In the genomic region with DNA sequence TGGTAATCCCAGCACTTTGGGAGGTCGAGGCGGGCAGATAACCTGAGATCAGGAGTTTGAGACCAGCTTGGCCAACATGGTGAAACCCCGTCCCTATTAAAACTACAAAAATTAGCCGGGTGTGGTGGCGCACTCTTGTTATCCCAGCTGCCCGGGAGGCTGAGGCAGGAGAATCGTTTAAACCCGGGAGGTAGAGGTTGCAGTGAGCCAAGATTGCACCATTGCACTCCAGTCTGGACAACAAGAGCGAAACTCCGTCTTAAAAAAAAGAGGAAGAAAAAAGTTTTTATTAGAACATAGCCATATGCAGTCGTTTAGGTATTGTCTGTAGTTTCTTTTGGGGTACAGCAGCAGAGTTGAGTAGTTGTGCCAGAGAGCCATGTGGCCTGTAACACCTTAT, we compare ENCODE assay signal across 11 cellular contexts. TPM values are rescaled to one million over a fixed set of nuclear protein-coding genes. Genes with fewer than 3 reads are reported as not detected.
DNase-seq lines count a peak whose midpoint lies in the region; ATAC-seq and TF ChIP-seq lines count a peak whose summit lies in the region.
"Had no signal": no experiment of that assay in that cellular context is flagged by ENCODE, and none has a peak within 500 bp of the region (broad histone marks: within the 10 kb centered on the region; RNA-seq: fewer than 3 reads in every experiment).

No MANE protein-coding gene starts in this region.

- no peaks in the 10 kb centered on the region for H3K9me3 ChIP-seq in left ventricle myocardium inferior (replicated peaks)
- H3K9me3 ChIP-seq: BE2C had no signal

- intact Hi-C loops in left ventricle myocardium inferior (cut with micrococcal nuclease) (no loop called here), Right ventricle myocardium superior (cut with DNase I) (no loop called here)
- intact Hi-C loops in dendritic cell treated with granulocyte-macrophage colony-stimulating factor and Interleukin-4, amounts not matched to agents 40 ng/mL and 50 ng/mL, for 4 days (cut with micrococcal nuclease) = no loop called here

- no peak for DNase-seq in left ventricle myocardium inferior
- DNase-seq in Right ventricle myocardium superior = no peak
- peak; percentile 71 for DNase-seq in NOMO-1 treated with dmso at 0.1 percent for 144 hours (lab: John Stamatoyannopoulos, UW; ENCODE audit: unreplicated experiment)
- DNase-seq in type B pancreatic cell (ENCODE audit: extremely low spot score, unreplicated experiment) = no peak
- no peak for DNase-seq in NCI-H1105 (lab: John Stamatoyannopoulos, UW)
- no peak for DNase-seq in HuH-7.5 (ENCODE audit: low spot score)
- DNase-seq: activated CD8-positive, alpha-beta memory T cell treated with anti-CD3 and anti-CD28 coated beads, Interleukin-2, amount 50 U/mL, for 4 hours; BE2C; SHP77 treated with DMSO at 0.1 percent for 48 hours had no signal

- no peaks in the 10 kb centered on the region for H3K27me3 ChIP-seq in left ventricle myocardium inferior (ENCODE audit: low read depth)
- H3K27me3 ChIP-seq: BE2C had no signal

- H3K36me3 Mint-ChIP-seq in dendritic cell treated with granulocyte-macrophage colony-stimulating factor and Interleukin-4, amounts not matched to agents 40 ng/mL and 50 ng/mL, for 4 days (ENCODE audit: low read depth) = peaks cover 7% of the 10 kb centered on the region
- H3K36me3 Mint-ChIP-seq in type B pancreatic cell = peaks cover 22% of the 10 kb centered on the region

- H3K9me3 Mint-ChIP-seq in dendritic cell treated with granulocyte-macrophage colony-stimulating factor and Interleukin-4, amounts not matched to agents 40 ng/mL and 50 ng/mL, for 4 days = no peaks in the 10 kb centered on the region
- H3K9me3 Mint-ChIP-seq in type B pancreatic cell = no peaks in the 10 kb centered on the region

- peak overlapping the region; percentile 61 for H3K4me3 Mint-ChIP-seq in dendritic cell treated with granulocyte-macrophage colony-stimulating factor and Interleukin-4, amounts not matched to agents 40 ng/mL and 50 ng/mL, for 4 days
- peak overlapping the region; percentile 65 for H3K4me3 Mint-ChIP-seq in type B pancreatic cell

- H3K4me3 ChIP-seq in left ventricle myocardium inferior = peak overlapping the region; percentile 78

- H3K4me1 ChIP-seq in left ventricle myocardium inferior = peaks cover 65% of the 10 kb centered on the region
- H3K4me1 ChIP-seq: BE2C had no signal

- TF ChIP-seq CTCF in left ventricle myocardium inferior (IDR thresholded peaks at IDR 0.05; ENCODE audit: borderline replicate concordance) (no peak), type B pancreatic cell (conservative IDR thresholded peaks at IDR 0.05) (no peak)

- no peak for ATAC-seq in Right ventricle myocardium superior (ENCODE audit: poor library complexity)
- ATAC-seq in GM19023 (IDR thresholded peaks at IDR 0.05; ENCODE audit: unreplicated experiment) = no peak

- no peaks in the 10 kb centered on the region for H3K27me3 Mint-ChIP-seq in dendritic cell treated with granulocyte-macrophage colony-stimulating factor and Interleukin-4, amounts not matched to agents 40 ng/mL and 50 ng/mL, for 4 days
- H3K27me3 Mint-ChIP-seq in type B pancreatic cell = peaks cover 2% of the 10 kb centered on the region

- peaks cover 48% of the 10 kb centered on the region for H3K4me1 Mint-ChIP-seq in dendritic cell treated with granulocyte-macrophage colony-stimulating factor and Interleukin-4, amounts not matched to agents 40 ng/mL and 50 ng/mL, for 4 days (ENCODE audit: low read depth)
- H3K4me1 Mint-ChIP-seq in type B pancreatic cell (ENCODE audit: unreplicated experiment) = peaks cover 29% of the 10 kb centered on the region

- H3K27ac Mint-ChIP-seq in dendritic cell treated with granulocyte-macrophage colony-stimulating factor and Interleukin-4, amounts not matched to agents 40 ng/mL and 50 ng/mL, for 4 days = peak overlapping the region; percentile 95
- H3K27ac Mint-ChIP-seq in type B pancreatic cell = no peak overlapping the region

- H3K36me3 ChIP-seq in left ventricle myocardium inferior = no peaks in the 10 kb centered on the region
- H3K36me3 ChIP-seq: BE2C had no signal

- no peak overlapping the region for H3K27ac ChIP-seq in left ventricle myocardium inferior (replicated peaks)

RNA-seq across cellular contexts. Expression of gene ADIPOR2, which starts 2.0 kb away (rescaled TPM):
- total RNA-seq in left ventricle myocardium inferior (40.5 TPM), Right ventricle myocardium superior (30.8 TPM), type B pancreatic cell (ENCODE audit: low replicate concordance) (49.2 and 103 TPM in 2 replicates)
